In the genomic region with DNA sequence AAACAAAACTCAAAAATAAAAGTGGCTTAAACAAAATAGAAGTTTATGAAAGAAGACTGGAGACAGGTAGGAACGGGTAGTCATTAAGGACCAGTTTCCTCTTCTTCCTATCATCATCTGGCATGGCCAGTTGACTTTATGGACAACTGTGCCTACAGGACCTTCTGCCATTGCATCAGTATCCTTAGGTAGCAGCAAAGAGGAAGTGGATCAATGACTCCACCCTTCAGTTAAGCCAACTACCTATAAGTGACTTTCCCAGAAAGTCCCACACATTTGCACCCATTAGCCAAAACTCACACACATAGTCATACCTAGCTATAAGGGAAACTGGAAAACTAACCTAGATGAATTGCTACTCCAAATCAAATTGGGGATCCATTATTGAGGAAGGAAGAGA, we compare ENCODE assay signal across 17 cellular contexts.
"Had no signal": no experiment of that assay in that cellular context is flagged by ENCODE, and none has a peak within 500 bp of the region (broad histone marks: within the 10 kb centered on the region; RNA-seq: fewer than 3 reads in every experiment).

No MANE protein-coding gene starts in this region.

- FAIRE-seq: small intestine had no signal

- H3K4me3 ChIP-seq: body of pancreas, cardiac muscle cell, heart left ventricle, mucosa of descending colon, right lobe of liver, transverse colon, uterus had no signal

- H3K9me3 ChIP-seq: body of pancreas, heart left ventricle, mucosa of descending colon, right lobe of liver, transverse colon, uterus had no signal

- H3K36me3 ChIP-seq: cardiac muscle cell, heart left ventricle, right lobe of liver, transverse colon, uterus, WERI-Rb-1 had no signal

- H3K27me3 ChIP-seq: body of pancreas, cardiac muscle cell, heart left ventricle, right lobe of liver, transverse colon, uterus had no signal

- H3K4me1 ChIP-seq: uterus had no signal

- H3K27ac ChIP-seq: body of pancreas, cardiac muscle cell, heart left ventricle, right lobe of liver, transverse colon, uterus had no signal

- ATAC-seq: body of pancreas; heart left ventricle; left cardiac atrium; mucosa of descending colon; right lobe of liver; stimulated activated naive B cell treated with anti-CD40 and anti-IgM and Interleukin-4, amounts not matched to agents 10 μg/mL and 1 μg/mL and 100 μg/mL, for 72 hours had no signal

- DNase-seq: activated gamma-delta T cell treated with Interleukin-2 at 50 U/mL for 16 hours; activated T-cell treated with anti-CD3 and anti-CD28 coated beads, Interleukin-2, amount 50 U/mL, for 1 hour; anterior cingulate cortex; body of pancreas; heart left ventricle; left cardiac atrium; mesendoderm; mucosa of descending colon; nephron progenitor cell; right lobe of liver; small intestine; stimulated activated CD8-positive, alpha-beta memory T cell treated with anti-CD3 and anti-CD28 coated beads, Interleukin-4, amount 100 ng/mL, for 48 hours; stimulated activated naive B cell treated with anti-CD40 and anti-IgM and Interleukin-4, amounts not matched to agents 10 μg/mL and 1 μg/mL and 100 μg/mL, for 72 hours; transverse colon; uterus; WERI-Rb-1 had no signal
